Comparison of ENCODE assay signal across 27 cellular contexts in genomic region chr1:198481661-198482060, GRCh38. TPM values are rescaled to one million over a fixed set of nuclear protein-coding genes. Genes with fewer than 3 reads are reported as not detected.
"Had no signal": no experiment of that assay in that cellular context is flagged by ENCODE, and none has a peak within 500 bp of the region (broad histone marks: within the 10 kb centered on the region; RNA-seq: fewer than 3 reads in every experiment).

No MANE protein-coding gene starts in this region.

- H3K4me3 ChIP-seq: colonic mucosa, dorsolateral prefrontal cortex, esophagus muscularis mucosa, gastrocnemius medialis, left ventricle myocardium inferior, prostate gland, uterus had no signal

- H3K9me3 Mint-ChIP-seq: natural killer cell had no signal

- H3K27ac Mint-ChIP-seq: activated CD4-positive, alpha-beta memory T cell treated with anti-CD3 and anti-CD28 coated beads, Interleukin-2, amount 10 ng/mL, durations not matched to agents 7 days and 5 days; activated CD4-positive, alpha-beta T cell treated with anti-CD3 and anti-CD28 coated beads, Interleukin-2, amount 10 ng/mL, durations not matched to agents 24 days and 14 days; activated CD8-positive, alpha-beta memory T cell treated with anti-CD3 and anti-CD28 coated beads, Interleukin-2, amount 10 ng/mL, durations not matched to agents 7 days and 5 days; activated naive CD4-positive, alpha-beta T cell treated with anti-CD3 and anti-CD28 coated beads, Interleukin-2, amount 10 ng/mL, durations not matched to agents 7 days and 5 days; natural killer cell; stimulated activated naive B cell treated with anti-CD40 and anti-IgM and Interleukin-4, amounts not matched to agents 10 μg/mL and 1 μg/mL and 100 μg/mL, for 72 hours had no signal

- H3K9me3 ChIP-seq: colonic mucosa, esophagus muscularis mucosa, left ventricle myocardium inferior, prostate gland, uterus had no signal

- H3K36me3 Mint-ChIP-seq: activated CD8-positive, alpha-beta memory T cell treated with anti-CD3 and anti-CD28 coated beads, Interleukin-2, amount 10 ng/mL, durations not matched to agents 7 days and 5 days; stimulated activated naive B cell treated with anti-CD40 and anti-IgM and Interleukin-4, amounts not matched to agents 10 μg/mL and 1 μg/mL and 100 μg/mL, for 72 hours had no signal

- FAIRE-seq: bronchial epithelial cell had no signal

- H3K4me3 Mint-ChIP-seq: activated CD4-positive, alpha-beta memory T cell treated with anti-CD3 and anti-CD28 coated beads, Interleukin-2, amount 10 ng/mL, durations not matched to agents 7 days and 5 days; activated CD4-positive, alpha-beta T cell treated with anti-CD3 and anti-CD28 coated beads, Interleukin-2, amount 10 ng/mL, durations not matched to agents 24 days and 14 days; activated CD8-positive, alpha-beta memory T cell treated with anti-CD3 and anti-CD28 coated beads, Interleukin-2, amount 10 ng/mL, durations not matched to agents 7 days and 5 days; activated naive CD4-positive, alpha-beta T cell treated with anti-CD3 and anti-CD28 coated beads, Interleukin-2, amount 10 ng/mL, durations not matched to agents 7 days and 5 days; natural killer cell; stimulated activated naive B cell treated with anti-CD40 and anti-IgM and Interleukin-4, amounts not matched to agents 10 μg/mL and 1 μg/mL and 100 μg/mL, for 72 hours had no signal

- H3K27me3 Mint-ChIP-seq: activated CD4-positive, alpha-beta memory T cell treated with anti-CD3 and anti-CD28 coated beads, Interleukin-2, amount 10 ng/mL, durations not matched to agents 7 days and 5 days; activated CD8-positive, alpha-beta memory T cell treated with anti-CD3 and anti-CD28 coated beads, Interleukin-2, amount 10 ng/mL, durations not matched to agents 7 days and 5 days; activated naive CD4-positive, alpha-beta T cell treated with anti-CD3 and anti-CD28 coated beads, Interleukin-2, amount 10 ng/mL, durations not matched to agents 7 days and 5 days; stimulated activated naive B cell treated with anti-CD40 and anti-IgM and Interleukin-4, amounts not matched to agents 10 μg/mL and 1 μg/mL and 100 μg/mL, for 72 hours had no signal

- H3K27ac ChIP-seq: colonic mucosa, dorsolateral prefrontal cortex, esophagus muscularis mucosa, gastrocnemius medialis, left ventricle myocardium inferior, prostate gland, uterus, VCaP had no signal

- H3K27me3 ChIP-seq: colonic mucosa, dorsolateral prefrontal cortex, esophagus muscularis mucosa, gastrocnemius medialis, uterus had no signal

- ATAC-seq: activated CD4-positive, CD25-positive, alpha-beta regulatory T cell treated with anti-CD3 and anti-CD28 coated beads, Interleukin-2, amount 50 U/mL, for 24 hours; activated CD8-positive, alpha-beta memory T cell treated with anti-CD3 and anti-CD28 coated beads, Interleukin-2, amount 10 ng/mL, durations not matched to agents 7 days and 5 days; gastrocnemius medialis; natural killer cell; stimulated activated naive B cell treated with anti-CD40 and anti-IgM and Interleukin-4, amounts not matched to agents 10 μg/mL and 1 μg/mL and 100 μg/mL, for 72 hours had no signal

- H3K4me1 ChIP-seq: colonic mucosa, esophagus muscularis mucosa, gastrocnemius medialis, left ventricle myocardium inferior, prostate gland, uterus had no signal

- H3K36me3 ChIP-seq: colonic mucosa, esophagus muscularis mucosa, gastrocnemius medialis, left ventricle myocardium inferior, prostate gland, uterus had no signal

- DNase-seq: activated CD4-positive, alpha-beta memory T cell treated with anti-CD3 and anti-CD28 coated beads, Interleukin-2, amount 10 ng/mL, durations not matched to agents 7 days and 5 days; activated CD4-positive, alpha-beta T cell treated with anti-CD3 and anti-CD28 coated beads, Interleukin-2, amount 10 ng/mL, durations not matched to agents 24 days and 14 days; activated CD8-positive, alpha-beta memory T cell treated with anti-CD3 and anti-CD28 coated beads, Interleukin-2, amount 10 ng/mL, durations not matched to agents 7 days and 5 days; activated effector memory CD4-positive, alpha-beta T cell treated with anti-CD3 and anti-CD28 coated beads, Interleukin-2, amount 50 U/mL, for 16 hours; activated naive CD4-positive, alpha-beta T cell treated with anti-CD3 and anti-CD28 coated beads, Interleukin-2, amount 10 ng/mL, durations not matched to agents 7 days and 5 days; activated T-cell treated with anti-CD3 and anti-CD28 coated beads for 4 hours; amygdala; colonic mucosa; dorsolateral prefrontal cortex; gastrocnemius medialis; hippocampal formation; kidney glomerular epithelial cell; left ventricle myocardium inferior; natural killer cell; stimulated activated CD4-positive, alpha-beta T cell treated with anti-CD3 and anti-CD28 coated beads, Interleukin-2, amount 100 ng/mL, for 48 hours; stimulated activated CD8-positive, alpha-beta memory T cell treated with anti-CD3 and anti-CD28 coated beads, Interleukin-4, amount 100 ng/mL, for 48 hours; stimulated activated naive B cell treated with anti-CD40 and anti-IgM and Interleukin-4, amounts not matched to agents 10 μg/mL and 1 μg/mL and 100 μg/mL, for 72 hours; trophoblast cell; uterus had no signal

- H3K4me1 Mint-ChIP-seq: activated CD4-positive, alpha-beta memory T cell treated with anti-CD3 and anti-CD28 coated beads, Interleukin-2, amount 10 ng/mL, durations not matched to agents 7 days and 5 days; activated CD4-positive, alpha-beta T cell treated with anti-CD3 and anti-CD28 coated beads, Interleukin-2, amount 10 ng/mL, durations not matched to agents 24 days and 14 days; activated CD8-positive, alpha-beta memory T cell treated with anti-CD3 and anti-CD28 coated beads, Interleukin-2, amount 10 ng/mL, durations not matched to agents 7 days and 5 days; activated naive CD4-positive, alpha-beta T cell treated with anti-CD3 and anti-CD28 coated beads, Interleukin-2, amount 10 ng/mL, durations not matched to agents 7 days and 5 days had no signal

RNA-seq across cellular contexts. Expression of gene ATP6V1G3, which starts 58.8 kb away (rescaled TPM):
- total RNA-seq: activated CD4-positive, alpha-beta memory T cell treated with anti-CD3 and anti-CD28 coated beads, Interleukin-2, amount 10 ng/mL, durations not matched to agents 7 days and 5 days; activated CD4-positive, alpha-beta T cell treated with anti-CD3 and anti-CD28 coated beads, Interleukin-2, amount 10 ng/mL, durations not matched to agents 24 days and 14 days; activated CD8-positive, alpha-beta memory T cell treated with anti-CD3 and anti-CD28 coated beads, Interleukin-2, amount 10 ng/mL, durations not matched to agents 7 days and 5 days; bronchial epithelial cell; colonic mucosa; dorsolateral prefrontal cortex; esophagus muscularis mucosa; gastrocnemius medialis; left ventricle myocardium inferior; lung microvascular endothelial cell; natural killer cell; osteocyte; prostate gland; temporal lobe; uterus had no signal
